ENCODE assay signal across 30 cellular contexts in the genomic region with DNA sequence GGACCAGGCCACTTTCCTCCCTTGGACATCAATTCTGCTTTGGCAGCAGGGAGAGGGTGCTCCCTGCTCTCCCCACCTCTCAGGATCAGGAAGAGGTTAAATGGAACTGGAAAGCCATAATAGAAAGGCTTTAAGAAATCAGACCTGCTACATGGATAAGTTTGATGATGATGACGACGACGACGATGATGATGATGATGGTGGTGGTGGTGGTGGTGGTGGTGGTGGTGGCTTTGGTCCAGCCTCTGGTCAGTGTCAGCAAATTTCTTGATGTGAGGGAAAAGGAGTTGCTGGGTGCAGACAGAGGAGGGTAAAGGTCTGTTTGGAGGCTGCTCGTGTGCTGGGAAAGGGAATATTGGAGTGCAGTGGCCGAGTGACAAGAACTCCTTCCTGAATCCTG. TPM values are rescaled to one million over a fixed set of nuclear protein-coding genes. Genes with fewer than 3 reads are reported as not detected.
DNase-seq lines count a peak whose midpoint lies in the region; ATAC-seq and TF ChIP-seq lines count a peak whose summit lies in the region.
"Had no signal": no experiment of that assay in that cellular context is flagged by ENCODE, and none has a peak within 500 bp of the region (broad histone marks: within the 10 kb centered on the region; RNA-seq: fewer than 3 reads in every experiment).

No MANE protein-coding gene starts in this region.

- DNase-seq in spleen (peak; percentile 14), H9 (no peak), natural killer cell (no peak), substantia nigra (lab: John Stamatoyannopoulos, UW) (no peak)
- no peak for DNase-seq in stimulated activated CD4-positive, alpha-beta T cell treated with anti-CD3 and anti-CD28 coated beads, Interleukin-2, amount 100 ng/mL, for 48 hours
- DNase-seq: 8988T; ACHN; BE2C; C1 segment of cervical spinal cord; CD4-positive, alpha-beta memory T cell; CD4-positive, CD25-positive, alpha-beta regulatory T cell; CD8-positive, alpha-beta memory T cell; COR-L47; DMS 273 treated with DMSO at 0.1 percent for 48 hours; DMS153; DMS53; DMS79; DND-41; EL; GDM1 had no signal

- no peak overlapping the region for H3K18ac ChIP-seq in H9 (ENCODE audit: insufficient read length, low read depth, low read length)

- TF ChIP-seq CTCF in HEK293 (tag by site-specific recombination; IDR thresholded peaks at IDR 0.05) (no peak), brain (conservative IDR thresholded peaks at IDR 0.05) (no peak), parathyroid adenoma (IDR thresholded peaks at IDR 0.05) (no peak), spleen (IDR thresholded peaks at IDR 0.05 in 8 of 11, conservative IDR thresholded peaks at IDR 0.05 in 3 of 11) (no peak), H9 (conservative IDR thresholded peaks at IDR 0.05) (no peak), natural killer cell (IDR thresholded peaks at IDR 0.05) (no peak)

- no peak overlapping the region for H2BK20ac ChIP-seq in H9 (ENCODE audit: low read depth, low read length, poor library complexity, severe bottlenecking)

- no peaks in the 10 kb centered on the region for H3K23me2 ChIP-seq in H9 (ENCODE audit: insufficient read length, low read depth, low read length, poor library complexity, severe bottlenecking)

- no peak overlapping the region for H2BK15ac ChIP-seq in H9 (ENCODE audit: low read depth, low read length)

- H3K9ac ChIP-seq in parathyroid adenoma (no peak overlapping the region), H9 (ENCODE audit: extremely low read depth, insufficient read length, low read length) (no peak overlapping the region)
- H3K9ac ChIP-seq: BLaER1 had no signal

- H3K4ac ChIP-seq in H9 (ENCODE audit: low read depth, low read length): no peak overlapping the region

- no peak overlapping the region for H3K4me3 ChIP-seq in HEK293 (ENCODE audit: low read depth, low read length)
- H3K4me3 ChIP-seq in parathyroid adenoma (ENCODE audit: low read depth, low read length): no peak overlapping the region
- H3K4me3 ChIP-seq in spleen: no peak overlapping the region
- H3K4me3 ChIP-seq: BLaER1, GM12878 had no signal

- H2AFZ ChIP-seq in parathyroid adenoma (peak overlapping the region; percentile 42), H9 (ENCODE audit: low read length) (no peak overlapping the region)

- no peak overlapping the region for H3K56ac ChIP-seq in H9 (ENCODE audit: insufficient read length, low read depth, low read length)

- H4K20me1 ChIP-seq in H9 (ENCODE audit: control insufficient read depth, insufficient read depth, insufficient read length): no peaks in the 10 kb centered on the region
- H4K20me1 ChIP-seq: BLaER1 had no signal

- H3K23ac ChIP-seq in H9 (ENCODE audit: insufficient read length, low read depth, low read length): no peak overlapping the region

- no peaks in the 10 kb centered on the region for H3K36me3 ChIP-seq in HEK293 (ENCODE audit: control insufficient read depth in 2 of 2, insufficient read depth in 1 of 2, low read length in 2 of 2)
- H3K36me3 ChIP-seq in parathyroid adenoma (ENCODE audit: control insufficient read depth, insufficient read depth, low read length): no peaks in the 10 kb centered on the region
- no peaks in the 10 kb centered on the region for H3K36me3 ChIP-seq in spleen
- H3K36me3 ChIP-seq: BE2C, BLaER1 had no signal

- no peak overlapping the region for H3K14ac ChIP-seq in H9 (ENCODE audit: insufficient read depth, low read length)

- H3K79me1 ChIP-seq in H9 (ENCODE audit: insufficient read depth, low read depth, low read length, poor library complexity, severe bottlenecking): no peaks in the 10 kb centered on the region

- CTCF ChIA-PET in HEK293 (lab: Yijun Ruan, JAX): no interaction called here

- no peak overlapping the region for H2AK5ac ChIP-seq in H9 (ENCODE audit: insufficient read length, low read length)

- POLR2A ChIA-PET in HEK293 (lab: Yijun Ruan, JAX): no interaction called here

- no peak overlapping the region for H2BK12ac ChIP-seq in H9 (ENCODE audit: insufficient read length, low read depth, low read length)

- H3T11ph ChIP-seq in H9 (ENCODE audit: low read length): no peak overlapping the region

- H3K36me3 Mint-ChIP-seq in brain (no peaks in the 10 kb centered on the region), H9 (ENCODE audit: insufficient read depth in 1 of 3, low read depth in 3 of 3) (no peaks in the 10 kb centered on the region), natural killer cell (no peaks in the 10 kb centered on the region)
- H3K36me3 Mint-ChIP-seq: CD14-positive monocyte; CD4-positive, alpha-beta memory T cell; CD4-positive, CD25-positive, alpha-beta regulatory T cell; CD8-positive, alpha-beta memory T cell had no signal

- 63 to 91% (median 70%) methylated on average over 6 of the region's 6 CpGs for WGBS in spleen, 5 donors
- WGBS in H9 (ENCODE audit: extremely low coverage, insufficient read length, low lambda C conversion rate): no CpG with 5 or more reads among the region's 6 CpGs

- H3K79me2 ChIP-seq in parathyroid adenoma (no peaks in the 10 kb centered on the region), H9 (ENCODE audit: insufficient read depth, low read length) (no peaks in the 10 kb centered on the region)

- H3K9me3 ChIP-seq in HEK293 (ENCODE audit: control insufficient read depth, insufficient read depth, low read depth, low read length): no peaks in the 10 kb centered on the region
- H3K9me3 ChIP-seq in parathyroid adenoma (ENCODE audit: control insufficient read depth, low read length): no peaks in the 10 kb centered on the region
- H3K9me3 ChIP-seq in spleen: no peaks in the 10 kb centered on the region
- H3K9me3 ChIP-seq in H9 (ENCODE audit: control insufficient read depth, low read depth, low read length): no peaks in the 10 kb centered on the region
- H3K9me3 ChIP-seq: BE2C, BLaER1 had no signal

- H3K27me3 ChIP-seq in parathyroid adenoma (ENCODE audit: control insufficient read depth, insufficient read depth, low read length) (no peaks in the 10 kb centered on the region), spleen (replicated peaks in 1 of 7) (peaks cover 0 to 25% (median 0%) of the 10 kb centered on the region in 7 donors), H9 (ENCODE audit: insufficient read depth, low read length) (no peaks in the 10 kb centered on the region; the same call in 1 of the 2 replicates)
- H3K27me3 ChIP-seq: BE2C, BLaER1 had no signal

- H2BK120ac ChIP-seq in H9 (ENCODE audit: low read depth, low read length, poor library complexity, severe bottlenecking): no peak overlapping the region

- H3K4me2 ChIP-seq in parathyroid adenoma (ENCODE audit: low read length) (no peak overlapping the region), H9 (ENCODE audit: insufficient read depth, insufficient read length, low read length) (no peak overlapping the region)
- H3K4me2 ChIP-seq: BLaER1 had no signal

- H3K27ac Mint-ChIP-seq in brain: peak overlapping the region in 4 of 5 experiments; percentile 0 to 94 (median 75)
- H3K27ac Mint-ChIP-seq in H9: no peak overlapping the region
- H3K27ac Mint-ChIP-seq in natural killer cell: no peak overlapping the region
- H3K27ac Mint-ChIP-seq: CD14-positive monocyte had no signal

- no peak overlapping the region for H4K5ac ChIP-seq in H9 (ENCODE audit: insufficient read length, low read depth, low read length)

- no peak overlapping the region for H4K91ac ChIP-seq in H9 (ENCODE audit: insufficient read length, low read depth, low read length)

- H4K8ac ChIP-seq in H9 (replicated peaks; ENCODE audit: insufficient read length, low read depth, low read length): no peak overlapping the region

- peaks cover 0 to 4% (median 0%) of the 10 kb centered on the region in 5 experiments for H3K9me3 Mint-ChIP-seq in brain
- no peaks in the 10 kb centered on the region; a peak in 1 of 5 replicates for H3K9me3 Mint-ChIP-seq in H9
- H3K9me3 Mint-ChIP-seq in natural killer cell: no peaks in the 10 kb centered on the region
- H3K9me3 Mint-ChIP-seq: CD14-positive monocyte; CD4-positive, alpha-beta memory T cell; CD4-positive, CD25-positive, alpha-beta regulatory T cell; CD8-positive, alpha-beta memory T cell had no signal

- no peaks in the 10 kb centered on the region for H3K27me3 Mint-ChIP-seq in brain
- peaks cover 32% of the 10 kb centered on the region for H3K27me3 Mint-ChIP-seq in H9 (ENCODE audit: low read depth)
- peaks cover 27 to 58% of the 10 kb centered on the region in 2 donors for H3K27me3 Mint-ChIP-seq in natural killer cell (ENCODE audit: low read depth in 2 of 2)

- H3K4me1 Mint-ChIP-seq in brain (peaks cover 51% of the 10 kb centered on the region), H9 (peaks cover 2 to 7% of the 10 kb centered on the region in 2 experiments; a peak in 3 of 4 replicates), natural killer cell (no peaks in the 10 kb centered on the region)
- H3K4me1 Mint-ChIP-seq: CD14-positive monocyte had no signal

- intact Hi-C loops in spleen (cut with DNase I; ENCODE audit: low total_unique reads): no loop called here
- intact Hi-C loops in natural killer cell (cut with micrococcal nuclease): no loop called here

- no peak overlapping the region for H3K4me3 Mint-ChIP-seq in brain
- no peak overlapping the region for H3K4me3 Mint-ChIP-seq in H9
- H3K4me3 Mint-ChIP-seq in natural killer cell: no peak overlapping the region
- H3K4me3 Mint-ChIP-seq: CD14-positive monocyte; CD4-positive, alpha-beta memory T cell; CD4-positive, CD25-positive, alpha-beta regulatory T cell; CD8-positive, alpha-beta memory T cell had no signal

- no peak overlapping the region for H2BK5ac ChIP-seq in H9 (ENCODE audit: insufficient read length, low read length)

- H3K4me1 ChIP-seq in HEK293 (ENCODE audit: control insufficient read depth, insufficient read depth, low read length) (no peaks in the 10 kb centered on the region), parathyroid adenoma (peaks cover 43% of the 10 kb centered on the region), spleen (peaks cover 0 to 17% (median 2%) of the 10 kb centered on the region in 6 donors), H9 (ENCODE audit: insufficient read depth, low read length) (peaks cover 2% of the 10 kb centered on the region; the same call in 1 of the 2 replicates)

- no peak overlapping the region for H3K27ac ChIP-seq in HEK293 (ENCODE audit: extremely low read depth, low read depth, low read length)
- H3K27ac ChIP-seq in parathyroid adenoma: peak overlapping the region; percentile 73
- H3K27ac ChIP-seq in spleen: no peak overlapping the region
- no peak overlapping the region for H3K27ac ChIP-seq in H9 (ENCODE audit: insufficient read length, low read depth, low read length)
- no peak overlapping the region for H3K27ac ChIP-seq in substantia nigra (ENCODE audit: low read depth, low read length, poor library complexity, severe bottlenecking)
- H3K27ac ChIP-seq: BLaER1 had no signal

- no peak for ATAC-seq in natural killer cell
- ATAC-seq: GM12878 had no signal

- TF ChIP-seq POLR2A in spleen (IDR thresholded peaks at IDR 0.05): no peak

TF ChIP-seq in HEK293, 187 proteins besides CTCF, POLR2A, EP300 and RAD21 (continues in another document):
- no peak for TF ChIP-seq KLF10 (tag by site-specific recombination; IDR thresholded peaks at IDR 0.05)

RNA-seq across cellular contexts. Expression of a gene that starts 36.8 kb away (rescaled TPM):
- 0.14 TPM for polyA plus RNA-seq in brain (ENCODE audit: insufficient read depth, low read depth, low replicate concordance)
- total RNA-seq in spleen: under 1 TPM in 1 of 7 donors, not detected in 6; 0.28 TPM
- polyA plus RNA-seq in spleen: not detected
- total RNA-seq in H9 (2021): 0.18 TPM in 1 of 2 replicates, not detected in the other
- total RNA-seq in natural killer cell: not detected
- total RNA-seq: A673; CD4-positive, CD25-positive, alpha-beta regulatory T cell; CD8-positive, alpha-beta memory T cell; Daoy; G401 had no signal
- polyA plus RNA-seq: AG04450; CD14-positive monocyte; CD8-positive, alpha-beta memory T cell had no signal

Comparison
In these comparisons a context has a peak if more than half of its experiments do, and no peak if none do; other contexts are left out.
1. H3K27ac Mint-ChIP-seq: peak in brain (4 of 5); none in H9 (0 of 3) and natural killer cell (0 of 2).